ENCODE assay signal across 2 cellular contexts in the genomic region with DNA sequence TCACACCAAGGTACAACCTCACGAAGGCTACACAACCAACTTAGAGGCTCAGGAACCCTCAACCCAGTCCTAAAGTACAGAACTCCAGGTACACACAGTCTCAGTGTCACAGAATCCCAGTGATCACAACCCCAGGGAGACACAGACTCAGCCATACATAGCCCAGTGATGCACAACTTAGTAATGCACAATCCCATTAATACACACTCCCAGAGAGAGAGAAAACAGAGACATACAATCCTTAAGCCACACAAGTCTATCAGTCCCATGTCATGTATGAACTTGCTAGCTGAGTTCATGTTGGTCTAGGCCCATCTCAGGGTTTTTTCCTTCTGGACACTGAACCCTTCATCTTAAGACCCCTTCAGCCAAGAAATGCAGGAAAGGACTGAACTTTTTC.
TF ChIP-seq lines count a peak whose summit lies in the region.

No MANE protein-coding gene starts in this region.

TF ChIP-seq in GM23338, 12 proteins besides CTCF, POLR2A, EP300 and RAD21:
- TF ChIP-seq JUNB (IDR thresholded peaks at IDR 0.05; ENCODE audit: unreplicated experiment): no peak
- TF ChIP-seq EZH2 (IDR thresholded peaks at IDR 0.05; ENCODE audit: low read depth, unreplicated experiment): no peak
- no peak for TF ChIP-seq POLR2AphosphoS5 (IDR thresholded peaks at IDR 0.05; ENCODE audit: low read depth)
- TF ChIP-seq CREB1 (CRISPR knock-in tag; IDR thresholded peaks at IDR 0.05; ENCODE audit: low read depth): no peak
- TF ChIP-seq EZH2phosphoT487 (IDR thresholded peaks at IDR 0.05; ENCODE audit: unreplicated experiment): no peak
- TF ChIP-seq, protein P1, sequence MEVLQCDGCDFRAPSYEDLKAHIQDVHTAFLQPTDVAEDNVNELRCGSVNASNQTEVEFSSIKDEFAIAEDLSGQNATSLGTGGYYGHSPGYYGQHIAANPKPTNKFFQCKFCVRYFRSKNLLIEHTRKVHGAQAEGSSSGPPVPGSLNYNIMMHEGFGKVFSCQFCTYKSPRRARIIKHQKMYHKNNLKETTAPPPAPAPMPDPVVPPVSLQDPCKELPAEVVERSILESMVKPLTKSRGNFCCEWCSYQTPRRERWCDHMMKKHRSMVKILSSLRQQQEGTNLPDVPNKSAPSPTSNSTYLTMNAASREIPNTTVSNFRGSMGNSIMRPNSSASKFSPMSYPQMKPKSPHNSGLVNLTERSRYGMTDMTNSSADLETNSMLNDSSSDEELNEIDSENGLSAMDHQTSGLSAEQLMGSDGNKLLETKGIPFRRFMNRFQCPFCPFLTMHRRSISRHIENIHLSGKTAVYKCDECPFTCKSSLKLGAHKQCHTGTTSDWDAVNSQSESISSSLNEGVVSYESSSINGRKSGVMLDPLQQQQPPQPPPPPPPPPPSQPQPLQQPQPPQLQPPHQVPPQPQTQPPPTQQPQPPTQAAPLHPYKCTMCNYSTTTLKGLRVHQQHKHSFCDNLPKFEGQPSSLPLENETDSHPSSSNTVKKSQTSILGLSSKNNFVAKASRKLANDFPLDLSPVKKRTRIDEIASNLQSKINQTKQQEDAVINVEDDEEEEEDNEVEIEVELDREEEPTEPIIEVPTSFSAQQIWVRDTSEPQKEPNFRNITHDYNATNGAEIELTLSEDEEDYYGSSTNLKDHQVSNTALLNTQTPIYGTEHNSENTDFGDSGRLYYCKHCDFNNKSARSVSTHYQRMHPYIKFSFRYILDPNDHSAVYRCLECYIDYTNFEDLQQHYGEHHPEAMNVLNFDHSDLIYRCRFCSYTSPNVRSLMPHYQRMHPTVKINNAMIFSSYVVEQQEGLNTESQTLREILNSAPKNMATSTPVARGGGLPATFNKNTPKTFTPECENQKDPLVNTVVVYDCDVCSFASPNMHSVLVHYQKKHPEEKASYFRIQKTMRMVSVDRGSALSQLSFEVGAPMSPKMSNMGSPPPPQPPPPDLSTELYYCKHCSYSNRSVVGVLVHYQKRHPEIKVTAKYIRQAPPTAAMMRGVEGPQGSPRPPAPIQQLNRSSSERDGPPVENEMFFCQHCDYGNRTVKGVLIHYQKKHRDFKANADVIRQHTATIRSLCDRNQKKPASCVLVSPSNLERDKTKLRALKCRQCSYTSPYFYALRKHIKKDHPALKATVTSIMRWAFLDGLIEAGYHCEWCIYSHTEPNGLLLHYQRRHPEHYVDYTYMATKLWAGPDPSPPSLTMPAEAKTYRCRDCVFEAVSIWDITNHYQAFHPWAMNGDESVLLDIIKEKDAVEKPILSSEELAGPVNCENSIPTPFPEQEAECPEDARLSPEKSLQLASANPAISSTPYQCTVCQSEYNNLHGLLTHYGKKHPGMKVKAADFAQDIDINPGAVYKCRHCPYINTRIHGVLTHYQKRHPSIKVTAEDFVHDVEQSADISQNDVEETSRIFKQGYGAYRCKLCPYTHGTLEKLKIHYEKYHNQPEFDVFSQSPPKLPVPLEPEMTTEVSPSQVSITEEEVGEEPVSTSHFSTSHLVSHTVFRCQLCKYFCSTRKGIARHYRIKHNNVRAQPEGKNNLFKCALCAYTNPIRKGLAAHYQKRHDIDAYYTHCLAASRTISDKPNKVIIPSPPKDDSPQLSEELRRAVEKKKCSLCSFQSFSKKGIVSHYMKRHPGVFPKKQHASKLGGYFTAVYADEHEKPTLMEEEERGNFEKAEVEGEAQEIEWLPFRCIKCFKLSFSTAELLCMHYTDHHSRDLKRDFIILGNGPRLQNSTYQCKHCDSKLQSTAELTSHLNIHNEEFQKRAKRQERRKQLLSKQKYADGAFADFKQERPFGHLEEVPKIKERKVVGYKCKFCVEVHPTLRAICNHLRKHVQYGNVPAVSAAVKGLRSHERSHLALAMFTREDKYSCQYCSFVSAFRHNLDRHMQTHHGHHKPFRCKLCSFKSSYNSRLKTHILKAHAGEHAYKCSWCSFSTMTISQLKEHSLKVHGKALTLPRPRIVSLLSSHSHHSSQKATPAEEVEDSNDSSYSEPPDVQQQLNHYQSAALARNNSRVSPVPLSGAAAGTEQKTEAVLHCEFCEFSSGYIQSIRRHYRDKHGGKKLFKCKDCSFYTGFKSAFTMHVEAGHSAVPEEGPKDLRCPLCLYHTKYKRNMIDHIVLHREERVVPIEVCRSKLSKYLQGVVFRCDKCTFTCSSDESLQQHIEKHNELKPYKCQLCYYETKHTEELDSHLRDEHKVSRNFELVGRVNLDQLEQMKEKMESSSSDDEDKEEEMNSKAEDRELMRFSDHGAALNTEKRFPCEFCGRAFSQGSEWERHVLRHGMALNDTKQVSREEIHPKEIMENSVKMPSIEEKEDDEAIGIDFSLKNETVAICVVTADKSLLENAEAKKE (CRISPR knock-in tag; IDR thresholded peaks at IDR 0.05): no peak
- TF ChIP-seq ZNF114 (CRISPR knock-in tag; IDR thresholded peaks at IDR 0.05): no peak
- TF ChIP-seq STAT1 (IDR thresholded peaks at IDR 0.05; ENCODE audit: unreplicated experiment): no peak
- no peak for TF ChIP-seq ZNF331 (CRISPR knock-in tag; IDR thresholded peaks at IDR 0.05; ENCODE audit: low read depth)
- TF ChIP-seq, protein P2, sequence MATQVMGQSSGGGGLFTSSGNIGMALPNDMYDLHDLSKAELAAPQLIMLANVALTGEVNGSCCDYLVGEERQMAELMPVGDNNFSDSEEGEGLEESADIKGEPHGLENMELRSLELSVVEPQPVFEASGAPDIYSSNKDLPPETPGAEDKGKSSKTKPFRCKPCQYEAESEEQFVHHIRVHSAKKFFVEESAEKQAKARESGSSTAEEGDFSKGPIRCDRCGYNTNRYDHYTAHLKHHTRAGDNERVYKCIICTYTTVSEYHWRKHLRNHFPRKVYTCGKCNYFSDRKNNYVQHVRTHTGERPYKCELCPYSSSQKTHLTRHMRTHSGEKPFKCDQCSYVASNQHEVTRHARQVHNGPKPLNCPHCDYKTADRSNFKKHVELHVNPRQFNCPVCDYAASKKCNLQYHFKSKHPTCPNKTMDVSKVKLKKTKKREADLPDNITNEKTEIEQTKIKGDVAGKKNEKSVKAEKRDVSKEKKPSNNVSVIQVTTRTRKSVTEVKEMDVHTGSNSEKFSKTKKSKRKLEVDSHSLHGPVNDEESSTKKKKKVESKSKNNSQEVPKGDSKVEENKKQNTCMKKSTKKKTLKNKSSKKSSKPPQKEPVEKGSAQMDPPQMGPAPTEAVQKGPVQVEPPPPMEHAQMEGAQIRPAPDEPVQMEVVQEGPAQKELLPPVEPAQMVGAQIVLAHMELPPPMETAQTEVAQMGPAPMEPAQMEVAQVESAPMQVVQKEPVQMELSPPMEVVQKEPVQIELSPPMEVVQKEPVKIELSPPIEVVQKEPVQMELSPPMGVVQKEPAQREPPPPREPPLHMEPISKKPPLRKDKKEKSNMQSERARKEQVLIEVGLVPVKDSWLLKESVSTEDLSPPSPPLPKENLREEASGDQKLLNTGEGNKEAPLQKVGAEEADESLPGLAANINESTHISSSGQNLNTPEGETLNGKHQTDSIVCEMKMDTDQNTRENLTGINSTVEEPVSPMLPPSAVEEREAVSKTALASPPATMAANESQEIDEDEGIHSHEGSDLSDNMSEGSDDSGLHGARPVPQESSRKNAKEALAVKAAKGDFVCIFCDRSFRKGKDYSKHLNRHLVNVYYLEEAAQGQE (IDR thresholded peaks at IDR 0.05; ENCODE audit: unreplicated experiment): no peak

TF ChIP-seq in K562, 482 proteins besides CTCF, POLR2A, EP300 and RAD21:
- TF ChIP-seq ZNF253 (CRISPR knock-in tag; conservative IDR thresholded peaks at IDR 0.05) (no peak), ZNF197 (CRISPR knock-in tag; IDR thresholded peaks at IDR 0.05; ENCODE audit: low read depth) (no peak), TAL1 (IDR thresholded peaks at IDR 0.05) (no peak), STAG1 (CRISPR knock-in tag; IDR thresholded peaks at IDR 0.05; ENCODE audit: borderline replicate concordance) (no peak), HDAC1 (IDR thresholded peaks at IDR 0.05) (no peak), ZNF121 (CRISPR knock-in tag; conservative IDR thresholded peaks at IDR 0.05) (no peak), NCOR1 (IDR thresholded peaks at IDR 0.05) (no peak), C11orf30 (IDR thresholded peaks at IDR 0.05; ENCODE audit: low read depth) (no peak)
- TF ChIP-seq, protein P3, sequence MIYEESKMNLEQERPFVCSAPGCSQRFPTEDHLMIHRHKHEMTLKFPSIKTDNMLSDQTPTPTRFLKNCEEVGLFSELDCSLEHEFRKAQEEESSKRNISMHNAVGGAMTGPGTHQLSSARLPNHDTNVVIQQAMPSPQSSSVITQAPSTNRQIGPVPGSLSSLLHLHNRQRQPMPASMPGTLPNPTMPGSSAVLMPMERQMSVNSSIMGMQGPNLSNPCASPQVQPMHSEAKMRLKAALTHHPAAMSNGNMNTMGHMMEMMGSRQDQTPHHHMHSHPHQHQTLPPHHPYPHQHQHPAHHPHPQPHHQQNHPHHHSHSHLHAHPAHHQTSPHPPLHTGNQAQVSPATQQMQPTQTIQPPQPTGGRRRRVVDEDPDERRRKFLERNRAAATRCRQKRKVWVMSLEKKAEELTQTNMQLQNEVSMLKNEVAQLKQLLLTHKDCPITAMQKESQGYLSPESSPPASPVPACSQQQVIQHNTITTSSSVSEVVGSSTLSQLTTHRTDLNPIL (CRISPR knock-in tag; IDR thresholded peaks at IDR 0.05): no peak
